ENCODE assay signal across 16 cellular contexts in the genomic region with DNA sequence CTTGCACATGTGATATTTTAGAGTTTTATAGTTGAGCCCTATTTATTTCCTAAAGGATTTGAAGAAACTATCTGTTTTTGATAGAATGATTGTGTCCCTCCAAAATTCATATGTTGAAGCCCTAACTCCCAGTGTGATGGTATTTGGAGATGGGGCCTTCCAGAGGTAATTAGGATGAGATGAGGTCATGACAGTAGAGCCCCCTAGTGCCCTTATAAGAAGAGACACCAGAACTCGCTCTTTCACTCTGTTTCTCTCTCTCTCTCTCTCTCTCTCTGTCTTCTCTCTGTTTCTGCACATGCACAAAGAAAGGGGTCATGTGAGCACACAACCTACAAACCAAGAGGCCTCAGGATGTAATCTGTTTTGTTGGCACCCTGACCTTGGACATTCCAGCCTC.
DNase-seq lines count a peak whose midpoint lies in the region; ATAC-seq and TF ChIP-seq lines count a peak whose summit lies in the region.
"Had no signal": no experiment of that assay in that cellular context is flagged by ENCODE, and none has a peak within 500 bp of the region (broad histone marks: within the 10 kb centered on the region; RNA-seq: fewer than 3 reads in every experiment).

No MANE protein-coding gene starts in this region.

- no peak overlapping the region for H3K4me3 ChIP-seq in GM12875 (ENCODE audit: low read depth, low read length)
- H3K4me3 ChIP-seq in NT2/D1 (ENCODE audit: insufficient read length, low read depth), result no peak overlapping the region
- H3K4me3 ChIP-seq in epithelial cell of esophagus (ENCODE audit: low read length), result no peak overlapping the region
- H3K4me3 ChIP-seq: esophagus muscularis mucosa, psoas muscle, vagina had no signal

- H3K27ac ChIP-seq in 22Rv1, result no peak overlapping the region
- H3K27ac ChIP-seq: esophagus muscularis mucosa, psoas muscle, vagina had no signal

- in situ Hi-C loops in GM13976 (cut with MboI; ENCODE audit: low sequenced_read_pairs, unreplicated experiment), result no loop called here

- H3K9me3 ChIP-seq in NT2/D1 (ENCODE audit: insufficient read depth, low read length), result no peaks in the 10 kb centered on the region
- H3K9me3 ChIP-seq: esophagus muscularis mucosa, psoas muscle, vagina had no signal

- H3K9ac ChIP-seq in NT2/D1 (ENCODE audit: insufficient read length, low read depth), result no peak overlapping the region

- ATAC-seq in HG03135 (IDR thresholded peaks at IDR 0.05; ENCODE audit: unreplicated experiment) (no peak), GM21723 (IDR thresholded peaks at IDR 0.05; ENCODE audit: unreplicated experiment) (no peak)
- ATAC-seq: activated CD8-positive, alpha-beta memory T cell treated with anti-CD3 and anti-CD28 coated beads, Interleukin-2, amount 10 ng/mL, durations not matched to agents 7 days and 5 days; psoas muscle; stimulated activated memory B cell treated with anti-CD40 and anti-IgM and Interleukin-4, amounts not matched to agents 10 μg/mL and 1 μg/mL and 100 μg/mL, for 72 hours had no signal

- no peaks in the 10 kb centered on the region for H3K36me3 ChIP-seq in NT2/D1 (ENCODE audit: insufficient read depth, insufficient read length, low read length)
- H3K36me3 ChIP-seq: esophagus muscularis mucosa, vagina had no signal

- no peaks in the 10 kb centered on the region for H3K27me3 ChIP-seq in NT2/D1 (ENCODE audit: insufficient read depth, insufficient read length)
- H3K27me3 ChIP-seq: esophagus muscularis mucosa, vagina had no signal

- TF ChIP-seq CTCF in 22Rv1 (IDR thresholded peaks at IDR 0.05) (peak; percentile 29), GM12875 (IDR thresholded peaks at IDR 0.05; ENCODE audit: borderline replicate concordance, insufficient read depth, low read depth, low read length) (peak; percentile 29), epithelial cell of esophagus (IDR thresholded peaks at IDR 0.05; ENCODE audit: insufficient read depth, low read depth, low read length, missing control alignments) (no peak), GM13976 (IDR thresholded peaks at IDR 0.05; ENCODE audit: borderline replicate concordance, control extremely low read depth, extremely low read depth, insufficient read depth, missing control alignments) (no peak)

- no peaks in the 10 kb centered on the region for H3K4me1 ChIP-seq in NT2/D1 (ENCODE audit: insufficient read depth, insufficient read length)
- H3K4me1 ChIP-seq: psoas muscle, vagina had no signal

- DNase-seq in NT2/D1 (ENCODE audit: low read depth, low spot score) (peak; percentile 8), epithelial cell of esophagus (ENCODE audit: low read depth) (peak; percentile 2), GM13976 (ENCODE audit: low spot score) (no peak), SHP77 treated with DMSO at 0.1 percent for 48 hours (lab: John Stamatoyannopoulos, UW) (no peak)
- DNase-seq: activated CD8-positive, alpha-beta memory T cell treated with anti-CD3 and anti-CD28 coated beads, Interleukin-2, amount 10 ng/mL, durations not matched to agents 7 days and 5 days; IMR-90; NCI-H2081 treated with DMSO at 0.1 percent for 48 hours; psoas muscle; stimulated activated CD4-positive, alpha-beta T cell treated with anti-CD3 and anti-CD28 coated beads, Interleukin-2, amount 100 ng/mL, for 24 hours had no signal

Comparison
In these comparisons a context has a peak if more than half of its experiments do, and no peak if none do; other contexts are left out.
1. CTCF ChIP-seq: peak in 22Rv1 (single experiment) and GM12875 (single experiment); none in epithelial cell of esophagus (single experiment) and GM13976 (single experiment).
2. DNase-seq: peak in NT2/D1 (single experiment) and epithelial cell of esophagus (single experiment); none in GM13976 (single experiment) and SHP77 treated with DMSO at 0.1 percent for 48 hours (single experiment).